8 cellular contexts compared by ENCODE assay signal in genomic region chrX:149505671-149506070, GRCh38. TPM values are rescaled to one million over a fixed set of nuclear protein-coding genes. Genes with fewer than 3 reads are reported as not detected.
DNase-seq lines count a peak whose midpoint lies in the region; ATAC-seq, FAIRE-seq and TF ChIP-seq lines count a peak whose summit lies in the region.

No MANE protein-coding gene starts in this region.

- FAIRE-seq in H1 (lab: Jason Lieb, UNC): no peak

- H3K27me3 Mint-ChIP-seq in CD8-positive, alpha-beta memory T cell: peaks cover 0 to 16% of the 10 kb centered on the region in 2 donors

- no peaks in the 10 kb centered on the region for H3K9me3 ChIP-seq in CD8-positive, alpha-beta memory T cell (ENCODE audit: low read length)
- H3K9me3 ChIP-seq in OCI-LY3 (ENCODE audit: insufficient read depth, low read length): no peaks in the 10 kb centered on the region
- no peaks in the 10 kb centered on the region for H3K9me3 ChIP-seq in H1 (ENCODE audit: insufficient read depth in 2 of 2, low read depth in 1 of 2, low read length in 1 of 2)
- H3K9me3 ChIP-seq in ovary: no peaks in the 10 kb centered on the region

- no peak overlapping the region for H2BK5ac ChIP-seq in H1 (ENCODE audit: low read depth, low read length)

- H2AFZ ChIP-seq in OCI-LY3 (ENCODE audit: low read depth, low read length) (0 out of 2 replicates have a peak overlapping the region, but pooled peaks have one; percentile 25), H1 (ENCODE audit: low read length) (0 out of 2 replicates have a peak overlapping the region, but pooled peaks have one; percentile 81)

- TF ChIP-seq POLR2A in H1 (IDR thresholded peaks at IDR 0.05; ENCODE audit: control extremely low read depth in 1 of 2, low read depth in 2 of 2, low read length in 2 of 2) (no peak), ovary (IDR thresholded peaks at IDR 0.05) (no peak), GM18505 (IDR thresholded peaks at IDR 0.05; ENCODE audit: borderline replicate concordance, extremely low read depth, insufficient read depth, insufficient read length) (no peak)

- no peak overlapping the region for H2BK12ac ChIP-seq in H1 (ENCODE audit: low read depth, low read length)

- peaks cover 15% of the 10 kb centered on the region for H3K36me3 ChIP-seq in CD8-positive, alpha-beta memory T cell (ENCODE audit: insufficient read depth, low read length)
- peaks cover 24% of the 10 kb centered on the region for H3K36me3 ChIP-seq in OCI-LY3 (replicated peaks; ENCODE audit: low read depth, low read length)
- peaks cover 0 to under 1% (median 0%) of the 10 kb centered on the region in 4 experiments; a peak in 3 of 8 replicates for H3K36me3 ChIP-seq in H1 (ENCODE audit: control insufficient read depth in 2 of 4, insufficient read depth in 4 of 4, low read length in 3 of 4)
- H3K36me3 ChIP-seq in ovary: no peaks in the 10 kb centered on the region

- H3K27ac Mint-ChIP-seq in CD8-positive, alpha-beta memory T cell: peak overlapping the region; percentile 94 to 100 (median 99)

- H3K79me2 ChIP-seq in OCI-LY3 (ENCODE audit: low read length) (peaks cover 31% of the 10 kb centered on the region), H1 (ENCODE audit: control insufficient read depth in 1 of 2, insufficient read depth in 2 of 2, low read length in 2 of 2) (no peaks in the 10 kb centered on the region)

- H2BK15ac ChIP-seq in H1 (ENCODE audit: low read length): no peak overlapping the region

- H3K9me3 Mint-ChIP-seq in CD8-positive, alpha-beta memory T cell: peaks cover 0 to 2% (median 0%) of the 10 kb centered on the region in 5 donors

- H3K36me3 Mint-ChIP-seq in CD8-positive, alpha-beta memory T cell: peaks cover 0 to 27% (median 0%) of the 10 kb centered on the region in 3 donors

- peak overlapping the region; percentile 96 for H3K4me2 ChIP-seq in OCI-LY3 (ENCODE audit: low read length)
- peak overlapping the region; percentile 40 to 67; a peak in 3 of 4 replicates for H3K4me2 ChIP-seq in H1 (ENCODE audit: insufficient read depth in 1 of 2, low read depth in 2 of 2, low read length in 2 of 2)

- no peak overlapping the region for H4K91ac ChIP-seq in H1 (replicated peaks; ENCODE audit: insufficient read length, low read length)

- H3K14ac ChIP-seq in H1 (ENCODE audit: insufficient read length): no peak overlapping the region

- ATAC-seq in GM18505 (IDR thresholded peaks at IDR 0.05; ENCODE audit: unreplicated experiment) (no peak), GM21447 (IDR thresholded peaks at IDR 0.05; ENCODE audit: unreplicated experiment) (no peak), HG03095 (IDR thresholded peaks at IDR 0.05; ENCODE audit: unreplicated experiment) (no peak)

- H3K9ac ChIP-seq in OCI-LY3 (ENCODE audit: low read length): peak overlapping the region; percentile 36
- H3K9ac ChIP-seq in H1 (replicated peaks in 1 of 4; ENCODE audit: extremely low read depth in 1 of 4, low read depth in 3 of 4, low read length in 3 of 4): no peak overlapping the region

- H3K4me3 ChIP-seq in CD8-positive, alpha-beta memory T cell (ENCODE audit: low read length): peak overlapping the region; percentile 30
- H3K4me3 ChIP-seq in OCI-LY3 (ENCODE audit: low read length) (peak overlapping the region; percentile 100), H1 (ENCODE audit: extremely low read depth in 1 of 4, insufficient read depth in 2 of 4, low read depth in 3 of 4, low read length in 4 of 4) (peak overlapping the region in 1 of 4 experiments; percentile 61; a peak in 2 of 8 replicates), ovary (peak overlapping the region; percentile 45)

- H2BK20ac ChIP-seq in H1 (ENCODE audit: low read length): no peak overlapping the region

- peaks cover 33% of the 10 kb centered on the region for H3K4me1 ChIP-seq in CD8-positive, alpha-beta memory T cell (ENCODE audit: insufficient read depth, low read length)
- H3K4me1 ChIP-seq in OCI-LY3 (ENCODE audit: low read length) (peaks cover 35% of the 10 kb centered on the region), H1 (replicated peaks in 1 of 4; ENCODE audit: control insufficient read depth in 3 of 4, insufficient read depth in 4 of 4, low read length in 3 of 4) (peaks cover 0 to 3% (median 0%) of the 10 kb centered on the region in 4 experiments; a peak in 1 of 7 replicates), ovary (ENCODE audit: insufficient read depth) (peaks cover 3% of the 10 kb centered on the region)

- TF ChIP-seq CTCF in OCI-LY3 (IDR thresholded peaks at IDR 0.05; ENCODE audit: low read depth, low read length) (no peak), H1 (IDR thresholded peaks at IDR 0.05; ENCODE audit: control extremely low read depth in 1 of 3, insufficient read depth in 1 of 3, low read depth in 1 of 3, low read length in 3 of 3) (no peak), ovary (IDR thresholded peaks at IDR 0.05) (no peak)

- TF ChIP-seq RAD21 in H1 (IDR thresholded peaks at IDR 0.05 in 1 of 2, conservative IDR thresholded peaks at IDR 0.05 in 1 of 2; ENCODE audit: low read depth in 2 of 2, low read length in 2 of 2): no peak

- peak overlapping the region; percentile 86 to 99 (median 93) for H3K4me3 Mint-ChIP-seq in CD8-positive, alpha-beta memory T cell

- H3K23ac ChIP-seq in H1 (ENCODE audit: insufficient read length): no peak overlapping the region

- WGBS in H1 (ENCODE audit: extremely low coverage in 1 of 2, insufficient coverage in 1 of 2, insufficient read length in 1 of 2, insufficient replicate concordance in 2 of 2, low coverage in 1 of 2, low lambda C conversion rate in 2 of 2, missing lambda C conversion rate in 1 of 2), 2 experiments: 90% methylated on average over 9 of the region's 9 CpGs; no CpG with 5 or more reads in 1 of the 2 experiments
- WGBS in ovary, 3 donors: 76 to 83% (median 78%) methylated on average over 9 of the region's 9 CpGs

- H3K23me2 ChIP-seq in H1 (ENCODE audit: low read depth, low read length): peaks cover 6% of the 10 kb centered on the region; the same call in 1 of the 2 replicates

- DNase-seq in CD8-positive, alpha-beta memory T cell: no peak
- no peak for DNase-seq in H1 (ENCODE audit: low read depth in 1 of 2, low spot score in 2 of 2)
- DNase-seq in ovary: no peak
- DNase-seq in DMS 273 (lab: John Stamatoyannopoulos, UW; ENCODE audit: unreplicated experiment): no peak

- no peak overlapping the region for H3K4ac ChIP-seq in H1 (replicated peaks; ENCODE audit: insufficient read length, low read depth, low read length)

- CTCF ChIA-PET in CD8-positive, alpha-beta memory T cell (lab: Charles Lee): interaction anchor here (1.2 to 3.6 kb wide), 4 partner anchors 8 to 35 kb away, joined by 3 to 25 read pairs (median 4); partner anchors contain the start of gene EOLA1
- CTCF ChIA-PET in H1 (lab: Charles Lee; ENCODE audit: partially characterized antibody): interaction anchor here (1.3 to 1.7 kb wide), 2 partner anchors 11 to 19 kb away, joined by 3 to 5 read pairs; no protein-coding TSS in a partner anchor

- H4K20me1 ChIP-seq in OCI-LY3 (ENCODE audit: insufficient read depth, low read length): peaks cover 24% of the 10 kb centered on the region
- H4K20me1 ChIP-seq in H1 (replicated peaks in 1 of 2; ENCODE audit: control insufficient read depth in 1 of 2, insufficient read depth in 2 of 2, low read length in 2 of 2): no peaks in the 10 kb centered on the region

- TF ChIP-seq EP300 in H1 (IDR thresholded peaks at IDR 0.05; ENCODE audit: borderline replicate concordance in 1 of 2, low read depth in 2 of 2, low read length in 2 of 2) (no peak), ovary (IDR thresholded peaks at IDR 0.05) (no peak)

- H2BK120ac ChIP-seq in H1 (replicated peaks; ENCODE audit: low read depth, low read length): no peak overlapping the region

- peak overlapping the region; percentile 99 for H3K27ac ChIP-seq in CD8-positive, alpha-beta memory T cell (ENCODE audit: low read depth, low read length)
- no peak overlapping the region for H3K27ac ChIP-seq in OCI-LY3 (ENCODE audit: low read length)
- no peak overlapping the region for H3K27ac ChIP-seq in H1 (ENCODE audit: low read depth, low read length)
- no peak overlapping the region for H3K27ac ChIP-seq in ovary

- POLR2A ChIA-PET in CD8-positive, alpha-beta memory T cell (lab: Charles Lee): interaction anchor here (0.7 to 2.6 kb wide), 4 partner anchors 17 to 1594 kb away, joined by 4 to 25 read pairs (median 9); partner anchors contain the start of genes EOLA1, EOLA2 and FMR1
- POLR2A ChIA-PET in H1 (lab: Charles Lee; ENCODE audit: partially characterized antibody): interaction anchor here (1.3 kb wide), 1 partner anchor 34 kb away, joined by 3 read pairs; no protein-coding TSS in a partner anchor

- H3K18ac ChIP-seq in H1 (ENCODE audit: extremely low read depth, low read length): no peak overlapping the region

- H3K27me3 ChIP-seq in CD8-positive, alpha-beta memory T cell (ENCODE audit: insufficient read depth, low read length, poor library complexity, severe bottlenecking): no peaks in the 10 kb centered on the region
- H3K27me3 ChIP-seq in OCI-LY3 (ENCODE audit: low read depth, low read length) (no peaks in the 10 kb centered on the region), H1 (replicated peaks in 1 of 4; ENCODE audit: control insufficient read depth in 3 of 4, extremely low read depth in 1 of 4, insufficient read depth in 3 of 4, low read length in 3 of 4) (peaks cover 0 to 3% (median 0%) of the 10 kb centered on the region in 4 experiments; a peak in 2 of 7 replicates), ovary (no peaks in the 10 kb centered on the region)

- intact Hi-C loops in ovary (cut with DNase I): no loop called here

- H3K56ac ChIP-seq in H1 (replicated peaks; ENCODE audit: insufficient read length, low read depth, low read length): no peak overlapping the region

- peaks cover 21 to 30% (median 29%) of the 10 kb centered on the region in 3 donors for H3K4me1 Mint-ChIP-seq in CD8-positive, alpha-beta memory T cell

- H2AK5ac ChIP-seq in H1 (ENCODE audit: low read depth, low read length): no peak overlapping the region

- no peak overlapping the region for H4K5ac ChIP-seq in H1 (ENCODE audit: insufficient read length, low read depth, low read length)

- H4K8ac ChIP-seq in H1 (ENCODE audit: extremely low read depth, insufficient read depth, low read length): no peak overlapping the region

- H3K79me1 ChIP-seq in H1 (ENCODE audit: low read depth, low read length): no peaks in the 10 kb centered on the region

RNA-seq across cellular contexts. Expression of gene IDS, which starts 0.6 kb away (rescaled TPM):
- 10 to 100 TPM; 84.6 to 86.0 TPM for total RNA-seq in CD8-positive, alpha-beta memory T cell
- 145 TPM for polyA plus RNA-seq in CD8-positive, alpha-beta memory T cell
- 18.0 and 19.9 TPM in 2 replicates for total RNA-seq in H1 (2021; fragmentation: NEBNext Ultra II Directional; extraction: Animal tissue kit (Norgen Biotek cat#: 25700))
- polyA plus RNA-seq in H1 (2011; rRNA removed): 17.9 and 20.7 TPM in 2 replicates
- 13.1 TPM for polyA plus RNA-seq in H1 (2011; cell fraction: cytosol; rRNA removed)
- 61.6 TPM for polyA plus RNA-seq in H1 (2011; cell fraction: nucleus; rRNA removed)
- 13.3 to 19.4 TPM (median 15.5 TPM) in 4 replicates for polyA plus RNA-seq in H1 (2012, experiment 1 of 2)
- 8.5 TPM for polyA plus RNA-seq in H1 (2012, experiment 2 of 2)
- 23.0 TPM for polyA plus RNA-seq in H1 (2013, experiment 1 of 2)
- polyA plus RNA-seq in H1 (2013, experiment 2 of 2): 19.6 TPM
- 31.2 and 54.4 TPM in 2 replicates for polyA minus RNA-seq in H1 (2011; rRNA and poly(A)+ RNA removed)
- 16.1 TPM for polyA minus RNA-seq in H1 (2011; cell fraction: cytosol; rRNA and poly(A)+ RNA removed)
- 42.4 TPM for polyA minus RNA-seq in H1 (2011; cell fraction: nucleus; rRNA and poly(A)+ RNA removed)
- 100 to 1,000 TPM in 1 of 7 donors, 10 to 100 TPM in 6; 53.3 to 104 (median 76.1) TPM for total RNA-seq in ovary
- 100 to 1,000 TPM in 1 of 2 donors, 10 to 100 TPM in 1; 59.7 to 122 TPM for polyA plus RNA-seq in ovary

RNA-seq across cellular contexts. Expression of gene EOLA1, which starts 35.1 kb away (rescaled TPM):
- 10 to 100 TPM; 33.4 to 35.3 TPM for total RNA-seq in CD8-positive, alpha-beta memory T cell
- polyA plus RNA-seq in CD8-positive, alpha-beta memory T cell: 19.9 TPM
- total RNA-seq in H1 (2021; fragmentation: NEBNext Ultra II Directional; extraction: Animal tissue kit (Norgen Biotek cat#: 25700)): 7.2 and 7.6 TPM in 2 replicates
- polyA plus RNA-seq in H1 (2011; rRNA removed) (3.3 and 5.4 TPM in 2 replicates), ovary (10 to 100 TPM; 17.2 to 27.5 TPM)
- 5.1 TPM for polyA plus RNA-seq in H1 (2011; cell fraction: cytosol; rRNA removed)
- 5.3 TPM for polyA plus RNA-seq in H1 (2011; cell fraction: nucleus; rRNA removed)
- 6.4 to 8.1 TPM (median 7.5 TPM) in 4 replicates for polyA plus RNA-seq in H1 (2012, experiment 1 of 2)
- polyA plus RNA-seq in H1 (2012, experiment 2 of 2): 7.9 TPM
- polyA plus RNA-seq in H1 (2013, experiment 1 of 2): 3.1 TPM
- polyA plus RNA-seq in H1 (2013, experiment 2 of 2): 3.1 TPM
- polyA minus RNA-seq in H1 (2011; rRNA and poly(A)+ RNA removed): 4.7 and 12.0 TPM in 2 replicates
- 4.6 TPM for polyA minus RNA-seq in H1 (2011; cell fraction: cytosol; rRNA and poly(A)+ RNA removed)
- 6.5 TPM for polyA minus RNA-seq in H1 (2011; cell fraction: nucleus; rRNA and poly(A)+ RNA removed)
- 10 to 100 TPM in 6 of 7 donors, 1 to 10 TPM in 1; 8.7 to 23.6 (median 17.5) TPM for total RNA-seq in ovary

RNA-seq across cellular contexts. Expression of gene HSFX3, which starts 44.1 kb away (rescaled TPM):
- not detected for total RNA-seq in CD8-positive, alpha-beta memory T cell
- not detected for polyA plus RNA-seq in CD8-positive, alpha-beta memory T cell
- not detected in 2 replicates for total RNA-seq in H1 (2021; fragmentation: NEBNext Ultra II Directional; extraction: Animal tissue kit (Norgen Biotek cat#: 25700))
- polyA plus RNA-seq in H1 (2011; rRNA removed) (not detected in 2 replicates), ovary (not detected)
- polyA plus RNA-seq in H1 (2011; cell fraction: cytosol; rRNA removed): not detected
- not detected for polyA plus RNA-seq in H1 (2011; cell fraction: nucleus; rRNA removed)
- polyA plus RNA-seq in H1 (2012, experiment 1 of 2): not detected in 4 replicates
- polyA plus RNA-seq in H1 (2012, experiment 2 of 2): not detected
- polyA plus RNA-seq in H1 (2013, experiment 1 of 2): not detected
- not detected for polyA plus RNA-seq in H1 (2013, experiment 2 of 2)
- not detected in 2 replicates for polyA minus RNA-seq in H1 (2011; rRNA and poly(A)+ RNA removed)
- not detected for polyA minus RNA-seq in H1 (2011; cell fraction: cytosol; rRNA and poly(A)+ RNA removed)
- polyA minus RNA-seq in H1 (2011; cell fraction: nucleus; rRNA and poly(A)+ RNA removed): not detected
- not detected for total RNA-seq in ovary
